In genomic region chr6:17600527-17601388, GRCh38 we compare ENCODE assay signal across 8 cellular contexts. TPM values are rescaled to one million over a fixed set of nuclear protein-coding genes. Genes with fewer than 3 reads are reported as not detected.
DNase-seq lines count a peak whose midpoint lies in the region; ATAC-seq and TF ChIP-seq lines count a peak whose summit lies in the region.

No MANE protein-coding gene starts in this region.

- WGBS in adipose tissue, 3 donors, result 0% methylated on average over 63 to 77 of the region's 77 CpGs
- WGBS in prostate gland, result 2% methylated on average over 50 of the region's 77 CpGs

- H3K27me3 ChIP-seq in CD8-positive, alpha-beta T cell (ENCODE audit: insufficient read depth, low read length), result no peaks in the 10 kb centered on the region
- no peaks in the 10 kb centered on the region for H3K27me3 ChIP-seq in prostate gland (replicated peaks; ENCODE audit: insufficient read depth)

- POLR2A ChIA-PET in CD8-positive, alpha-beta T cell (lab: Charles Lee), result interaction anchor here (0.5 to 3.5 kb wide), 22 partner anchors 8 to 787 kb away, joined by 3 to 47 read pairs (median 4); partner anchors contain the start of genes NUP153 and RNF144B

- no peak for TF ChIP-seq CTCF in CD8-positive, alpha-beta T cell (IDR thresholded peaks at IDR 0.05)
- peak in 1 of 4 experiments; percentile 21 for TF ChIP-seq CTCF in prostate gland (IDR thresholded peaks at IDR 0.05)

- peaks cover 6% of the 10 kb centered on the region for H3K36me3 ChIP-seq in CD8-positive, alpha-beta T cell (ENCODE audit: insufficient read depth, low read length)
- H3K36me3 ChIP-seq in prostate gland, result no peaks in the 10 kb centered on the region

- peak overlapping the region; percentile 62 for H3K4me3 ChIP-seq in CD8-positive, alpha-beta T cell (ENCODE audit: low read depth, low read length)
- peak overlapping the region; percentile 80 to 96 for H3K4me3 ChIP-seq in prostate gland

- peak overlapping the region; percentile 91 for H3K27ac ChIP-seq in CD8-positive, alpha-beta T cell (ENCODE audit: low read depth, low read length)
- H3K27ac ChIP-seq in adipose tissue (ENCODE audit: low read depth, low read length), result peak overlapping the region; percentile 44
- peak overlapping the region; percentile 93 to 98 for H3K27ac ChIP-seq in prostate gland

- peak overlapping the region; percentile 94 for H3K27ac Mint-ChIP-seq in CD8-positive, alpha-beta T cell

- H3K9me3 Mint-ChIP-seq in CD8-positive, alpha-beta T cell, result no peaks in the 10 kb centered on the region

- H3K36me3 Mint-ChIP-seq in CD8-positive, alpha-beta T cell, result peaks cover 26% of the 10 kb centered on the region

- H3K4me3 Mint-ChIP-seq in CD8-positive, alpha-beta T cell, result peak overlapping the region; percentile 88

- peak; percentile 10 to 73 (median 48) for DNase-seq in CD8-positive, alpha-beta T cell
- DNase-seq in left ventricle myocardium superior (peak; percentile 73), prostate gland (ENCODE audit: low spot score) (peak; percentile 39), MV-4-11 (lab: John Stamatoyannopoulos, UW) (no peak)

- intact Hi-C loops in CD8-positive, alpha-beta T cell (cut with DNase I, micrococcal nuclease), result loop anchor here (1.0 to 10.0 kb wide), 14 partner anchors 11 to 1473 kb away; partner anchors contain the start of genes DEK (in 2 of the 2), NUP153 (in 2 of the 2), ATXN1 (in 1 of the 2) and KDM1B (in 1 of the 2)
- intact Hi-C loops in left ventricle myocardium superior (cut with micrococcal nuclease), result no loop called here
- intact Hi-C loops in prostate gland (cut with DNase I), result loop anchor here (5.0 kb wide), 1 partner anchor 107 kb away; the partner anchor contains the start of gene NUP153

- CTCF ChIA-PET in CD8-positive, alpha-beta T cell (lab: Charles Lee), result interaction anchor here (0.6 to 5.1 kb wide), 12 partner anchors 9 to 203 kb away, joined by 3 to 32 read pairs (median 4); no protein-coding TSS in a partner anchor

- TF ChIP-seq POLR2A in prostate gland (IDR thresholded peaks at IDR 0.05), result no peak

- peaks cover 46% of the 10 kb centered on the region for H3K4me1 Mint-ChIP-seq in CD8-positive, alpha-beta T cell (ENCODE audit: low read depth)

- no peaks in the 10 kb centered on the region for H3K9me3 ChIP-seq in CD8-positive, alpha-beta T cell (ENCODE audit: low read length)
- H3K9me3 ChIP-seq in prostate gland, result no peaks in the 10 kb centered on the region

- no peaks in the 10 kb centered on the region for H3K27me3 Mint-ChIP-seq in CD8-positive, alpha-beta T cell (ENCODE audit: low read depth)

- H3K4me1 ChIP-seq in CD8-positive, alpha-beta T cell (ENCODE audit: insufficient read depth, low read length), result peaks cover 32% of the 10 kb centered on the region
- no peaks in the 10 kb centered on the region for H3K4me1 ChIP-seq in prostate gland (replicated peaks)

- ATAC-seq in CD8-positive, alpha-beta T cell, result peak; percentile 50
- ATAC-seq in GM19438 (IDR thresholded peaks at IDR 0.05; ENCODE audit: low read depth, unreplicated experiment) (peak; percentile 51), HG03460 (IDR thresholded peaks at IDR 0.05; ENCODE audit: unreplicated experiment) (peak; percentile 44), SK-N-SH treated with all-trans-retinoic acid at 6 μM for 48 hours (peak; percentile 73), left ventricle myocardium superior (peak; percentile 70)

TF ChIP-seq in SK-N-SH treated with all-trans-retinoic acid at 6 μM for 48 hours, 23 proteins besides CTCF, POLR2A, EP300 and RAD21:
- TF ChIP-seq RARB (CRISPR knock-in tag; IDR thresholded peaks at IDR 0.05) (no peak), PATZ1 (CRISPR knock-in tag; IDR thresholded peaks at IDR 0.05; ENCODE audit: borderline replicate concordance) (peak; percentile 54; the same call in 1 of the 2 replicates)

RNA-seq across cellular contexts. Expression of gene FAM8A1, which starts 0.7 kb away (rescaled TPM):
- 10 to 100 TPM; 17.6 to 17.8 TPM for total RNA-seq in CD8-positive, alpha-beta T cell
- 10 to 100 TPM in 2 of 3 donors, 1 to 10 TPM in 1; 9.0 to 12.5 (median 11.1) TPM for polyA plus RNA-seq in adipose tissue
- 18.8 TPM for total RNA-seq in left ventricle myocardium superior
- total RNA-seq in prostate gland, result 10 to 100 TPM; 23.7 to 39.4 TPM

Comparison
In these comparisons a context has a peak if more than half of its experiments do, and no peak if none do; other contexts are left out.
1. H3K27ac ChIP-seq: peak in every context shown above with its lines; median percentile 96 in prostate gland; 91 in CD8-positive, alpha-beta T cell; 44 in adipose tissue.